In genomic region chr16:74430036-74430712, GRCh38 we compare ENCODE assay signal across 8 cellular contexts. TPM values are rescaled to one million over a fixed set of nuclear protein-coding genes. Genes with fewer than 3 reads are reported as not detected.
DNase-seq lines count a peak whose midpoint lies in the region; ATAC-seq, FAIRE-seq and TF ChIP-seq lines count a peak whose summit lies in the region.
"Not testable (repeated sequence)": the region's sequence is repeated elsewhere in the genome, so short reads cannot be mapped to it uniquely, and the experiment has no call there.

No MANE protein-coding gene starts in this region.

- not testable (repeated sequence) for H3K4me2 ChIP-seq in PC-9

- H3K4me1 ChIP-seq in PC-9 (replicated peaks; ENCODE audit: insufficient read depth); liver (ENCODE audit: control insufficient read depth in 4 of 4, insufficient read depth in 4 of 4, low read length in 3 of 4): not testable (repeated sequence)

- H3K27me3 ChIP-seq in PC-9 (ENCODE audit: insufficient read depth, low read depth); liver (ENCODE audit: control insufficient read depth in 4 of 4, insufficient read depth in 4 of 4, low read length in 3 of 4): not testable (repeated sequence)

- TF ChIP-seq CTCF in AG09319 (IDR thresholded peaks at IDR 0.05; ENCODE audit: low read depth, low read length) (peak; percentile 59), PC-9 (conservative IDR thresholded peaks at IDR 0.05) (peak; percentile 88), liver (IDR thresholded peaks at IDR 0.05; ENCODE audit: low read depth, low read length, missing input control) (peak; percentile 54)

- H3K79me2 ChIP-seq in PC-9 (ENCODE audit: low read depth) = not testable (repeated sequence)

- H4K20me1 ChIP-seq in PC-9 (ENCODE audit: insufficient read depth) = not testable (repeated sequence)

- H3K9me3 ChIP-seq in PC-9 (ENCODE audit: insufficient read depth, low read depth); liver (ENCODE audit: control insufficient read depth in 4 of 4, low read length in 3 of 4): not testable (repeated sequence)

- FAIRE-seq in HTR-8/SVneo (lab: Jason Lieb, UNC) = not testable (repeated sequence)

- not testable (repeated sequence) for H3K9me2 ChIP-seq in PC-9 (ENCODE audit: insufficient read depth)

- CTCF ChIA-PET in PC-9 (lab: Charles Lee) = not testable (repeated sequence)

- H3K27ac ChIP-seq in PC-9; liver (ENCODE audit: low read depth in 1 of 2, low read length in 2 of 2): not testable (repeated sequence)

- H2AFZ ChIP-seq in PC-9 = not testable (repeated sequence)

- H3F3A ChIP-seq in PC-9 (ENCODE audit: insufficient read depth, low read depth) = not testable (repeated sequence)

- POLR2A ChIA-PET in PC-9 (lab: Charles Lee; ENCODE audit: unreplicated experiment) = not testable (repeated sequence)

- peak; percentile 72 for ATAC-seq in GM18868 (IDR thresholded peaks at IDR 0.05; ENCODE audit: unreplicated experiment)

- not testable (repeated sequence) for H3K9ac ChIP-seq in liver (ENCODE audit: low read depth in 1 of 2, low read length in 2 of 2)

- DNase-seq in AG09319 (ENCODE audit: extremely low read depth, low read depth) = not testable (repeated sequence)
- peak; percentile 62 for DNase-seq in HTR-8/SVneo (ENCODE audit: insufficient read length, low spot score)
- DNase-seq in PC-9 = peak in 1 of 2 experiments; percentile 32
- peak; percentile 53 for DNase-seq in activated CD8-positive, alpha-beta memory T cell treated with anti-CD3 and anti-CD28 coated beads, Interleukin-2, amount 50 U/mL, for 4 hours
- DNase-seq in effector CD8-positive, alpha-beta T cell (lab: John Stamatoyannopoulos, UW) = peak; percentile 17
- DNase-seq in stimulated activated CD4-positive, alpha-beta T cell treated with anti-CD3 and anti-CD28 coated beads, Interleukin-1b, Interleukin-23, amount 100 ng/mL, for 48 hours = peak; percentile 54

- intact Hi-C loops in PC-9 (cut with micrococcal nuclease; ENCODE audit: unreplicated experiment) = loop anchor here (10.0 kb wide), 1 partner anchor 125 kb away; no protein-coding TSS in a partner anchor

- BruUV-seq in PC-9 (replicated peaks; lab: Mats Ljungman, UMichigan) = not testable (repeated sequence)

- not testable (repeated sequence) for H3K36me3 ChIP-seq in PC-9 (ENCODE audit: low read depth); liver (ENCODE audit: control insufficient read depth in 4 of 4, insufficient read depth in 3 of 4, low read depth in 1 of 4, low read length in 3 of 4)

- peak; percentile 73 to 79 for TF ChIP-seq RAD21 in liver (IDR thresholded peaks at IDR 0.05)

- WGBS in liver = 32% methylated on average over 13 of the region's 13 CpGs

- H3K4me3 ChIP-seq in PC-9; liver (ENCODE audit: low read depth in 1 of 3, low read length in 3 of 3): not testable (repeated sequence)

RNA-seq across cellular contexts. Expression of gene CLEC18B, which starts 8.9 kb away (rescaled TPM):
- total RNA-seq in PC-9 (2021) (0.58 and 2.2 TPM in 2 replicates), liver (1 to 10 TPM in 1 of 2 donors, not detected in 1; 1.3 TPM)
- polyA plus RNA-seq in liver = under 1 TPM; 0.21 to 0.43 TPM

RNA-seq across cellular contexts. Expression of gene NPIPB15, which starts 54.1 kb away (rescaled TPM):
- 1.7 and 2.1 TPM in 2 replicates for total RNA-seq in PC-9 (2021)
- total RNA-seq in liver = 1 to 10 TPM in 1 of 2 donors, under 1 TPM in 1; 0.98 to 4.4 TPM
- polyA plus RNA-seq in liver = 1 to 10 TPM; 1.8 to 7.1 TPM
